10 cellular contexts compared by ENCODE assay signal in genomic region chr9:127444921-127445850, GRCh38. TPM values are rescaled to one million over a fixed set of nuclear protein-coding genes. Genes with fewer than 3 reads are reported as not detected.
DNase-seq lines count a peak whose midpoint lies in the region; ATAC-seq, FAIRE-seq and TF ChIP-seq lines count a peak whose summit lies in the region.
"Had no signal": no experiment of that assay in that cellular context is flagged by ENCODE, and none has a peak within 500 bp of the region (broad histone marks: within the 10 kb centered on the region; RNA-seq: fewer than 3 reads in every experiment).

No MANE protein-coding gene starts in this region.

- no peak overlapping the region for H3K4me3 Mint-ChIP-seq in activated naive CD4-positive, alpha-beta T cell treated with anti-CD3 and anti-CD28 coated beads for 36 hours
- H3K4me3 Mint-ChIP-seq in stimulated activated naive B cell treated with anti-CD40 and anti-IgM and Interleukin-4, amounts not matched to agents 10 μg/mL and 1 μg/mL and 100 μg/mL, for 72 hours = peak overlapping the region in 1 of 2 donors; percentile 56

- H3K36me3 Mint-ChIP-seq in activated naive CD4-positive, alpha-beta T cell treated with anti-CD3 and anti-CD28 coated beads for 36 hours (ENCODE audit: low read depth) = peaks cover 84% of the 10 kb centered on the region
- H3K36me3 Mint-ChIP-seq in stimulated activated naive B cell treated with anti-CD40 and anti-IgM and Interleukin-4, amounts not matched to agents 10 μg/mL and 1 μg/mL and 100 μg/mL, for 72 hours = peaks cover 91 to 93% of the 10 kb centered on the region in 2 donors

- H3K27me3 Mint-ChIP-seq in activated naive CD4-positive, alpha-beta T cell treated with anti-CD3 and anti-CD28 coated beads for 36 hours (ENCODE audit: low read depth) = no peaks in the 10 kb centered on the region
- H3K27me3 Mint-ChIP-seq in stimulated activated naive B cell treated with anti-CD40 and anti-IgM and Interleukin-4, amounts not matched to agents 10 μg/mL and 1 μg/mL and 100 μg/mL, for 72 hours = no peaks in the 10 kb centered on the region

- H3K36me3 ChIP-seq in Panc1 (ENCODE audit: control insufficient read depth, insufficient read depth, low read length) = peaks cover 20% of the 10 kb centered on the region

- BruUV-seq in Panc1 (replicated peaks; lab: Mats Ljungman, UMichigan) = TSS peak; percentile 78

- POLR2A ChIA-PET in Panc1 (lab: Charles Lee) = interaction anchor here (0.5 kb wide), 1 partner anchor 11 kb away, joined by 8 read pairs; no protein-coding TSS in a partner anchor

- H3K9me3 ChIP-seq in Panc1 (ENCODE audit: control insufficient read depth, insufficient read depth, low read depth, low read length) = peaks cover 5% of the 10 kb centered on the region; the same call in 1 of the 2 replicates

- no peak for FAIRE-seq in HTR-8/SVneo (lab: Jason Lieb, UNC)

- H3K4me1 ChIP-seq in Panc1 (ENCODE audit: control insufficient read depth, insufficient read depth, low read length) = peaks cover 14% of the 10 kb centered on the region

- H3K4me1 Mint-ChIP-seq in activated naive CD4-positive, alpha-beta T cell treated with anti-CD3 and anti-CD28 coated beads for 36 hours (ENCODE audit: low read depth) = peaks cover 38% of the 10 kb centered on the region
- peaks cover 24 to 38% of the 10 kb centered on the region in 2 donors for H3K4me1 Mint-ChIP-seq in stimulated activated naive B cell treated with anti-CD40 and anti-IgM and Interleukin-4, amounts not matched to agents 10 μg/mL and 1 μg/mL and 100 μg/mL, for 72 hours

- no peak for TF ChIP-seq CTCF in Panc1 (IDR thresholded peaks at IDR 0.05)

- in situ Hi-C loops in Panc1 (cut with HindIII; ENCODE audit: low pct_unique_long_range_greater_than_20kb, low sequenced_read_pairs) = no loop called here

- CTCF ChIA-PET in activated naive CD4-positive, alpha-beta T cell treated with anti-CD3 and anti-CD28 coated beads for 36 hours (lab: Charles Lee) = no interaction called here
- CTCF ChIA-PET in Panc1 (lab: Charles Lee) = no interaction called here

- H3K27ac ChIP-seq in Panc1 (ENCODE audit: low read length) = no peak overlapping the region

- peak; percentile 29 for ATAC-seq in Panc1
- ATAC-seq in stimulated activated naive B cell treated with anti-CD40 and anti-IgM and Interleukin-4, amounts not matched to agents 10 μg/mL and 1 μg/mL and 100 μg/mL, for 72 hours (replicated peaks) = peak; percentile 7 to 13
- no peak for ATAC-seq in GM21529 (IDR thresholded peaks at IDR 0.05; ENCODE audit: unreplicated experiment)
- ATAC-seq in HG02763 (IDR thresholded peaks at IDR 0.05; ENCODE audit: unreplicated experiment) = no peak

- no peaks in the 10 kb centered on the region for H3K27me3 ChIP-seq in Panc1 (ENCODE audit: control insufficient read depth, insufficient read depth, low read length)

- no peak overlapping the region for H3K4me3 ChIP-seq in Panc1 (ENCODE audit: low read depth in 2 of 2, low read length in 2 of 2)

- no peak for DNase-seq in activated naive CD4-positive, alpha-beta T cell treated with anti-CD3 and anti-CD28 coated beads for 36 hours
- no peak for DNase-seq in activated naive CD4-positive, alpha-beta T cell (lab: John Stamatoyannopoulos, UW)
- DNase-seq in Panc1 (ENCODE audit: low read depth, low spot score) (no peak), cerebellar cortex (ENCODE audit: low spot score) (peak; percentile 60), HTR-8/SVneo (ENCODE audit: insufficient read length, low spot score) (no peak)
- no peak for DNase-seq in stimulated activated naive B cell treated with anti-CD40 and anti-IgM and Interleukin-4, amounts not matched to agents 10 μg/mL and 1 μg/mL and 100 μg/mL, for 72 hours
- DNase-seq: caudate nucleus, NCI-H2107 had no signal

- peak overlapping the region; percentile 95 for H3K27ac Mint-ChIP-seq in activated naive CD4-positive, alpha-beta T cell treated with anti-CD3 and anti-CD28 coated beads for 36 hours
- peak overlapping the region; percentile 90 for H3K27ac Mint-ChIP-seq in stimulated activated naive B cell treated with anti-CD40 and anti-IgM and Interleukin-4, amounts not matched to agents 10 μg/mL and 1 μg/mL and 100 μg/mL, for 72 hours

- intact Hi-C loops in activated naive CD4-positive, alpha-beta T cell treated with anti-CD3 and anti-CD28 coated beads for 36 hours (cut with micrococcal nuclease) = no loop called here
- intact Hi-C loops in Panc1 (cut with micrococcal nuclease; ENCODE audit: unreplicated experiment) = no loop called here

- peaks cover 18% of the 10 kb centered on the region for H3K9me3 Mint-ChIP-seq in activated naive CD4-positive, alpha-beta T cell treated with anti-CD3 and anti-CD28 coated beads for 36 hours
- H3K9me3 Mint-ChIP-seq in stimulated activated naive B cell treated with anti-CD40 and anti-IgM and Interleukin-4, amounts not matched to agents 10 μg/mL and 1 μg/mL and 100 μg/mL, for 72 hours = peaks cover 12 to 15% of the 10 kb centered on the region in 2 donors

RNA-seq across cellular contexts. Expression of gene RPL12, which starts 6.0 kb away (rescaled TPM):
- 1,000 to 10,000 TPM; 3,038 to 3,119 TPM for total RNA-seq in activated naive CD4-positive, alpha-beta T cell treated with anti-CD3 and anti-CD28 coated beads for 36 hours
- total RNA-seq in Panc1 (2021; ENCODE audit: unreplicated experiment) = 951 TPM
- 1,315 TPM for polyA plus RNA-seq in Panc1 (2012; ENCODE audit: insufficient read length)

RNA-seq across cellular contexts. Expression of gene LRSAM1, which starts 6.1 kb away (rescaled TPM):
- total RNA-seq in activated naive CD4-positive, alpha-beta T cell treated with anti-CD3 and anti-CD28 coated beads for 36 hours = 1 to 10 TPM; 8.8 to 9.9 TPM
- total RNA-seq in Panc1 (2021; ENCODE audit: unreplicated experiment) = 15.4 TPM
- polyA plus RNA-seq in Panc1 (2012; ENCODE audit: insufficient read length) = 21.1 TPM

RNA-seq across cellular contexts. Expression of gene ZNF79, which starts 21.0 kb away (rescaled TPM):
- total RNA-seq in activated naive CD4-positive, alpha-beta T cell treated with anti-CD3 and anti-CD28 coated beads for 36 hours = 1 to 10 TPM; 7.9 to 8.1 TPM
- 5.4 TPM for total RNA-seq in Panc1 (2021; ENCODE audit: unreplicated experiment)
- polyA plus RNA-seq in Panc1 (2012; ENCODE audit: insufficient read length) = 3.5 TPM

RNA-seq across cellular contexts. Expression of gene SLC2A8, which starts 48.2 kb away (rescaled TPM):
- total RNA-seq in activated naive CD4-positive, alpha-beta T cell treated with anti-CD3 and anti-CD28 coated beads for 36 hours = 1 to 10 TPM; 3.4 TPM
- 55.7 TPM for total RNA-seq in Panc1 (2021; ENCODE audit: unreplicated experiment)
- polyA plus RNA-seq in Panc1 (2012; ENCODE audit: insufficient read length) = 38.1 TPM

Comparison
In these comparisons a context has a peak if more than half of its experiments do, and no peak if none do; other contexts are left out.
1. ATAC-seq: peak in Panc1 (single experiment) and stimulated activated naive B cell treated with anti-CD40 and anti-IgM and Interleukin-4, amounts not matched to agents 10 μg/mL and 1 μg/mL and 100 μg/mL, for 72 hours (2 of 2); none in GM21529 (single experiment) and HG02763 (single experiment).